In the genomic region with DNA sequence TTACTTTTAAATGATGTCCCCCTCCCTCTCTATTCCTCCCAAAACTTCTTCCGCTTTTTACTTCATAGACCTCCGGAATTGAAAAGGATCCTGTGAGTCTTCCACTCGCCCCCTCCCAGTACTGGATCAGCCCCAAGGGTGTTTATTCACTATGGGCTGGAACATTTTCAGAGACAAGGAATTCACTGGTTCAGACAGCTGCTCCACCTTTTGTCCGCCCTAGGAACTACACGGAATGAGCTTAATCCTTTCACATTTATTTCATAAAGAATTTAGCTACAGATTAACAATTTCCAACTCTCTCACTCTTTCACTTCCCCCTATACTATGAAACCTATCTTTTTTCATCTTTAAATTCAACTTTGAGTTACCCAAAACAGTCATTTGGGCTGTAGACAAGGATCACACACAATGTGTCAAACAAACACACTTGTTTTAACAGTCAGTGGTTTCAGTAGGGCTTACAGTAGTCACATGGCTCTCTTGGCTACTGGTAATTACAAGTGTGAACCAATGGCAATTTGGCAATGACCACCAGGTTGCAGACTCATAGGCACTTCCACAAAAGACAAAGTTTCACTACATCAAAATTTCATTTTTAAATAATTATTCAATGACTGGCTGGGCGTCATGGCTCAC, we compare ENCODE assay signal across 9 cellular contexts. TPM values are rescaled to one million over a fixed set of nuclear protein-coding genes. Genes with fewer than 3 reads are reported as not detected.
DNase-seq lines count a peak whose midpoint lies in the region; ATAC-seq and TF ChIP-seq lines count a peak whose summit lies in the region.
"Had no signal": no experiment of that assay in that cellular context is flagged by ENCODE, and none has a peak within 500 bp of the region (broad histone marks: within the 10 kb centered on the region; RNA-seq: fewer than 3 reads in every experiment).

No MANE protein-coding gene starts in this region.

- TF ChIP-seq POLR2A in suprapubic skin (IDR thresholded peaks at IDR 0.05): no peak

- peak; percentile 57 to 75 for ATAC-seq in left cardiac atrium
- no peak for ATAC-seq in GM18517 (IDR thresholded peaks at IDR 0.05; ENCODE audit: unreplicated experiment)
- no peak for ATAC-seq in HG03469 (IDR thresholded peaks at IDR 0.05; ENCODE audit: unreplicated experiment)

- TF ChIP-seq CTCF in HL-60 (IDR thresholded peaks at IDR 0.05; ENCODE audit: insufficient read depth, low read length) (peak; percentile 36), WERI-Rb-1 (IDR thresholded peaks at IDR 0.05; ENCODE audit: low read depth, low read length) (peak; percentile 59), suprapubic skin (IDR thresholded peaks at IDR 0.05) (peak; percentile 21 to 57)

- H3K36me3 ChIP-seq in WERI-Rb-1 (peaks cover 42% of the 10 kb centered on the region), suprapubic skin (peaks cover under 1% of the 10 kb centered on the region)

- peak overlapping the region; percentile 1; the same call in 1 of the 2 replicates for H3K27ac ChIP-seq in HL-60 (replicated peaks)
- no peak overlapping the region for H3K27ac ChIP-seq in WERI-Rb-1
- H3K27ac ChIP-seq in suprapubic skin: no peak overlapping the region
- H3K27ac ChIP-seq: BLaER1 treated with 17β-estradiol and CSF1 and Interleukin-3, amounts not matched to agents 10 nM and 100 nM had no signal

- intact Hi-C loops in left cardiac atrium (cut with DNase I): no loop called here

- H3K27me3 ChIP-seq in HL-60 (ENCODE audit: insufficient read depth, poor library complexity, severe bottlenecking): no peaks in the 10 kb centered on the region
- H3K27me3 ChIP-seq in WERI-Rb-1 (ENCODE audit: insufficient read depth, low read depth, severe bottlenecking): no peaks in the 10 kb centered on the region
- no peaks in the 10 kb centered on the region for H3K27me3 ChIP-seq in suprapubic skin
- H3K27me3 ChIP-seq: BLaER1 treated with 17β-estradiol and CSF1 and Interleukin-3, amounts not matched to agents 10 nM and 100 nM had no signal

- 27% methylated on average over 6 of the region's 6 CpGs for WGBS in suprapubic skin

- H3K9me3 ChIP-seq in WERI-Rb-1 (ENCODE audit: severe bottlenecking) (no peaks in the 10 kb centered on the region), suprapubic skin (no peaks in the 10 kb centered on the region)
- H3K9me3 ChIP-seq: BLaER1 treated with 17β-estradiol and CSF1 and Interleukin-3, amounts not matched to agents 10 nM and 100 nM had no signal

- peak; percentile 3 for DNase-seq in NCI-H1436 (lab: John Stamatoyannopoulos, UW)
- no peak for DNase-seq in NCI-H1436 treated with DMSO at 0.1 percent for 48 hours (lab: John Stamatoyannopoulos, UW)
- peak in 1 of 2 experiments; percentile 24 for DNase-seq in HL-60 (ENCODE audit: low read depth in 1 of 2, low spot score in 1 of 2)
- peak; percentile 55 for DNase-seq in WERI-Rb-1
- DNase-seq in left cardiac atrium: no peak
- DNase-seq in suprapubic skin (ENCODE audit: low spot score in 2 of 2): no peak

- H3K4me3 ChIP-seq in HL-60 (replicated peaks; ENCODE audit: insufficient read depth, low read length) (no peak overlapping the region), WERI-Rb-1 (ENCODE audit: low read depth, low read length) (no peak overlapping the region), suprapubic skin (no peak overlapping the region)
- H3K4me3 ChIP-seq: BLaER1 treated with 17β-estradiol and CSF1 and Interleukin-3, amounts not matched to agents 10 nM and 100 nM had no signal

- no peak for TF ChIP-seq EP300 in suprapubic skin (IDR thresholded peaks at IDR 0.05)

- H3K4me1 ChIP-seq in suprapubic skin: peaks cover 4% of the 10 kb centered on the region
- H3K4me1 ChIP-seq: BLaER1 treated with 17β-estradiol and CSF1 and Interleukin-3, amounts not matched to agents 10 nM and 100 nM had no signal

RNA-seq across cellular contexts. Expression of gene CNIH1, which starts 20.6 kb away (rescaled TPM):
- 10 to 100 TPM; 89.5 to 93.4 TPM for total RNA-seq in left cardiac atrium
- 100 to 1,000 TPM in 2 of 4 donors, 10 to 100 TPM in 2; 48.9 to 137 (median 99.3) TPM for total RNA-seq in suprapubic skin

RNA-seq across cellular contexts. Expression of gene CDKN3, which starts 23.8 kb away (rescaled TPM):
- total RNA-seq in left cardiac atrium: 1 to 10 TPM; 6.9 to 7.9 TPM
- total RNA-seq in suprapubic skin: 1 to 10 TPM in 3 of 4 donors, not detected in 1; 4.9 to 8.0 (median 7.5) TPM

Comparison
In these comparisons a context has a peak if more than half of its experiments do, and no peak if none do; other contexts are left out.
1. DNase-seq: peak in NCI-H1436 (single experiment) and WERI-Rb-1 (single experiment); none in NCI-H1436 treated with DMSO at 0.1 percent for 48 hours (single experiment), left cardiac atrium (single experiment) and suprapubic skin (0 of 2).
2. ATAC-seq: peak in left cardiac atrium (2 of 2); none in GM18517 (single experiment) and HG03469 (single experiment).
3. Peak in every context shown above with its lines, with median percentiles within 50 percentile points of each other: CTCF ChIP-seq.